12 cellular contexts compared by ENCODE assay signal in the genomic region with DNA sequence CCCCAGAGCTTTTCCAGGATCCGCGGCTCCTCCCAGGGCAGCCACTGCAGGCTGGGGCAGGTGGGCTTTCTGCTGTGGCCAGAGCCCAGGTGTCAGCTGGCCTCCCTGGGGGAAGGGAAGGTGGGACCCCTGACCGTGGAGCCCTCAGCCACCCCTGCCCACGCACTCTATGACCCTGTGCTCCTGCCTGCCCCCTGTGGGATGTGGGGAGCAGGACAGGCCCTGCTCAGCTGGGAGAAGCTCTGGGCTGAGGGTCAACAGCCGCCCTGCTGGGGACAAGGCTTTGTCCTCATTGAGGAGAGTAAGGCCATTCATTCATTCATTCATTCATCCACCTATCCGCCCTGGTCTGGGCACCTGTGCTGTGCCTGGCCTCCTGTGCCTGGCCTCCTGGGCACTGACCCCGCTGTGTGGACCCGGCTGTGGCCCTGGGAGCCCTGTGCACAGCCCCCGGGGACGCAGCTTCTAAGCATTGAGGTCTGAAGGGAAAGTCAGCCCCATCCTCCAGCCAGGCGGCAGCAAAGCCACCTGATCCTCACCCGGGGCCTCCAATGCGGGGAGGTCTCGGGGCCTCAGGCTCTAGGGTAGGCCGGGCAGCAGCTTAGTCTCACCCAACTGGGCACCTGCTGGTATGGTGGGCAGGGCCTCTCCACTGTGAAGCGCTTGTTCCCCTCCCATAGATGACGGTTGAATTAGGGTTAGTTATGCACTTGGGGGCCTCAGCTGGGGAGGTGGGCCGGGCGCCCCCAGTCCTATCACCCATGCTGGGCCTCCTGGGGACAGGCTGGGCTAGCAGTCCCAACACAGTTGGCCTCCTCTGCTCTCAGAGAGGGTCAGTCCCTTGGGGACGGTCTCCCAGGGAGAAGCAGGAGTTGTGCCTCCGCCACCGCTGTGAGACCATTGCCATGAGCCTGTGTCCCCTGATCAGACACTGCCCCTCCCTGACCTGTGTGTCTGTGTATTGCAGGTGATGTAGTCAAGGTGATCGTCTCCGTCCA. TPM values are rescaled to one million over a fixed set of nuclear protein-coding genes. Genes with fewer than 3 reads are reported as not detected.
DNase-seq lines count a peak whose midpoint lies in the region; ATAC-seq and TF ChIP-seq lines count a peak whose summit lies in the region.
"Had no signal": no experiment of that assay in that cellular context is flagged by ENCODE, and none has a peak within 500 bp of the region (broad histone marks: within the 10 kb centered on the region; RNA-seq: fewer than 3 reads in every experiment).

No MANE protein-coding gene starts in this region.

- TF ChIP-seq CTCF in endodermal cell (conservative IDR thresholded peaks at IDR 0.05) (peak; percentile 74), smooth muscle cell (IDR thresholded peaks at IDR 0.05; ENCODE audit: borderline replicate concordance, insufficient read depth, poor library complexity, severe bottlenecking) (peak; percentile 11)

- H3K9ac ChIP-seq in endodermal cell (ENCODE audit: extremely low read depth, low read length, poor library complexity, severe bottlenecking) (no peak overlapping the region), smooth muscle cell (ENCODE audit: low read depth) (no peak overlapping the region)

- H3K27me3 ChIP-seq in endodermal cell (ENCODE audit: control insufficient read depth, insufficient read depth, low read length, poor library complexity, severe bottlenecking) (no peaks in the 10 kb centered on the region), smooth muscle cell (ENCODE audit: low read depth) (no peaks in the 10 kb centered on the region)
- H3K27me3 ChIP-seq: uterus had no signal

- POLR2A ChIA-PET in activated CD4-positive, alpha-beta memory T cell treated with anti-CD3 and anti-CD28 coated beads for 36 hours (lab: Charles Lee), result interaction anchor here (1.1 to 3.9 kb wide), 5 partner anchors 9 to 149 kb away, joined by 3 to 21 read pairs (median 10); partner anchors contain the start of gene PEX10
- POLR2A ChIA-PET in activated CD4-positive, alpha-beta memory T cell treated with anti-CD3 and anti-CD28 coated beads, Interleukin-2, amount 10 ng/mL, durations not matched to agents 7 days and 5 days (lab: Charles Lee), result interaction anchor here (2.0 to 8.3 kb wide), 5 partner anchors 9 to 24 kb away, joined by 5 to 94 read pairs (median 17); partner anchors contain the start of gene PRXL2B

- CTCF ChIA-PET in activated CD4-positive, alpha-beta memory T cell treated with anti-CD3 and anti-CD28 coated beads for 36 hours (lab: Charles Lee), result interaction anchor here (1.0 to 2.2 kb wide), 10 partner anchors 10 to 149 kb away, joined by 3 to 16 read pairs (median 6); partner anchors contain the start of genes PANK4, PEX10 and PRXL2B
- CTCF ChIA-PET in activated CD4-positive, alpha-beta memory T cell treated with anti-CD3 and anti-CD28 coated beads, Interleukin-2, amount 10 ng/mL, durations not matched to agents 7 days and 5 days (lab: Charles Lee), result interaction anchor here (0.9 to 4.5 kb wide), 8 partner anchors 9 to 367 kb away, joined by 3 to 32 read pairs (median 6); partner anchors contain the start of genes FAAP20 and PRXL2B

- ATAC-seq in HG02885 (IDR thresholded peaks at IDR 0.05; ENCODE audit: poor library complexity, unreplicated experiment), result no peak

- no peaks in the 10 kb centered on the region for H3K79me2 ChIP-seq in smooth muscle cell (ENCODE audit: low read depth)

- H3K4me1 Mint-ChIP-seq in activated CD4-positive, alpha-beta memory T cell treated with anti-CD3 and anti-CD28 coated beads for 36 hours (ENCODE audit: low read depth), result peaks cover 22% of the 10 kb centered on the region
- H3K4me1 Mint-ChIP-seq in activated CD4-positive, alpha-beta memory T cell treated with anti-CD3 and anti-CD28 coated beads, Interleukin-2, amount 10 ng/mL, durations not matched to agents 7 days and 5 days, result peaks cover 19% of the 10 kb centered on the region
- H3K4me1 Mint-ChIP-seq in endodermal cell, result peaks cover 3% of the 10 kb centered on the region

- 93% methylated on average over 11 to 22 of the region's 24 CpGs for WGBS in endodermal cell (ENCODE audit: insufficient coverage in 1 of 2, insufficient read length in 1 of 2), 2 experiments
- 91% methylated on average over 23 of the region's 24 CpGs for WGBS in smooth muscle cell (ENCODE audit: low lambda C conversion rate)

- H3K4me3 ChIP-seq in endodermal cell (ENCODE audit: low read length) (no peak overlapping the region), smooth muscle cell (no peak overlapping the region)
- H3K4me3 ChIP-seq: uterus had no signal

- peak; percentile 50 for DNase-seq in activated CD4-positive, alpha-beta memory T cell treated with anti-CD3 and anti-CD28 coated beads for 36 hours
- DNase-seq in activated CD4-positive, alpha-beta memory T cell treated with anti-CD3 and anti-CD28 coated beads, Interleukin-2, amount 10 ng/mL, durations not matched to agents 7 days and 5 days, result no peak
- DNase-seq in NAMALWA (ENCODE audit: low spot score), result peak; percentile 54
- DNase-seq in endodermal cell, result peak; percentile 80
- DNase-seq in smooth muscle cell (lab: John Stamatoyannopoulos, UW; ENCODE audit: unreplicated experiment), result no peak
- DNase-seq in NCI-H187 treated with DMSO at 0.1 percent for 48 hours (lab: John Stamatoyannopoulos, UW), result no peak
- DNase-seq in stimulated activated CD4-positive, alpha-beta T cell treated with anti-CD3 and anti-CD28 coated beads, Interleukin-4, amount 100 ng/mL, for 4 hours, result no peak
- DNase-seq: ACHN, NCI-H2171, uterus had no signal

- H3K27ac ChIP-seq in endodermal cell (ENCODE audit: low read depth, low read length), result no peak overlapping the region
- H3K27ac ChIP-seq in smooth muscle cell (ENCODE audit: low read depth), result no peak overlapping the region
- H3K27ac ChIP-seq: uterus had no signal

- no peak overlapping the region for H2AFZ ChIP-seq in smooth muscle cell (ENCODE audit: low read depth)

- H3K27ac Mint-ChIP-seq in activated CD4-positive, alpha-beta memory T cell treated with anti-CD3 and anti-CD28 coated beads for 36 hours, result no peak overlapping the region
- no peak overlapping the region for H3K27ac Mint-ChIP-seq in activated CD4-positive, alpha-beta memory T cell treated with anti-CD3 and anti-CD28 coated beads, Interleukin-2, amount 10 ng/mL, durations not matched to agents 7 days and 5 days
- no peak overlapping the region for H3K27ac Mint-ChIP-seq in endodermal cell

- H3K4me3 Mint-ChIP-seq in activated CD4-positive, alpha-beta memory T cell treated with anti-CD3 and anti-CD28 coated beads for 36 hours, result no peak overlapping the region
- H3K4me3 Mint-ChIP-seq in activated CD4-positive, alpha-beta memory T cell treated with anti-CD3 and anti-CD28 coated beads, Interleukin-2, amount 10 ng/mL, durations not matched to agents 7 days and 5 days, result no peak overlapping the region
- H3K4me3 Mint-ChIP-seq in endodermal cell, result no peak overlapping the region
- H3K4me3 Mint-ChIP-seq: central memory CD8-positive, alpha-beta T cell had no signal

- H3K36me3 ChIP-seq in endodermal cell (ENCODE audit: control insufficient read depth, insufficient read depth, low read length), result no peaks in the 10 kb centered on the region
- no peaks in the 10 kb centered on the region for H3K36me3 ChIP-seq in smooth muscle cell (ENCODE audit: low read depth)
- H3K36me3 ChIP-seq: uterus had no signal

- no peaks in the 10 kb centered on the region for H3K27me3 Mint-ChIP-seq in activated CD4-positive, alpha-beta memory T cell treated with anti-CD3 and anti-CD28 coated beads for 36 hours
- H3K27me3 Mint-ChIP-seq in activated CD4-positive, alpha-beta memory T cell treated with anti-CD3 and anti-CD28 coated beads, Interleukin-2, amount 10 ng/mL, durations not matched to agents 7 days and 5 days, result no peaks in the 10 kb centered on the region
- H3K27me3 Mint-ChIP-seq in endodermal cell (ENCODE audit: insufficient read depth), result no peaks in the 10 kb centered on the region
- H3K27me3 Mint-ChIP-seq: central memory CD8-positive, alpha-beta T cell had no signal

- H3K4me2 ChIP-seq in smooth muscle cell, result no peak overlapping the region

- H3K9me3 ChIP-seq in endodermal cell (ENCODE audit: control insufficient read depth, low read length), result no peaks in the 10 kb centered on the region
- H3K9me3 ChIP-seq in smooth muscle cell (replicated peaks; ENCODE audit: low read depth), result no peaks in the 10 kb centered on the region
- H3K9me3 ChIP-seq: uterus had no signal

- H3K36me3 Mint-ChIP-seq in activated CD4-positive, alpha-beta memory T cell treated with anti-CD3 and anti-CD28 coated beads for 36 hours, result peaks cover 16% of the 10 kb centered on the region
- peaks cover 25% of the 10 kb centered on the region for H3K36me3 Mint-ChIP-seq in activated CD4-positive, alpha-beta memory T cell treated with anti-CD3 and anti-CD28 coated beads, Interleukin-2, amount 10 ng/mL, durations not matched to agents 7 days and 5 days (ENCODE audit: low read depth)
- H3K36me3 Mint-ChIP-seq in endodermal cell (ENCODE audit: low read depth), result no peaks in the 10 kb centered on the region

- H3F3A ChIP-seq in smooth muscle cell (ENCODE audit: low read depth), result no peaks in the 10 kb centered on the region

- no peaks in the 10 kb centered on the region for H4K20me1 ChIP-seq in smooth muscle cell (ENCODE audit: low read depth)

- H3K4me1 ChIP-seq in endodermal cell (ENCODE audit: control insufficient read depth, insufficient read depth, low read length), result peaks cover 4% of the 10 kb centered on the region
- no peaks in the 10 kb centered on the region for H3K4me1 ChIP-seq in smooth muscle cell (ENCODE audit: low read depth)
- H3K4me1 ChIP-seq: uterus had no signal

- H3K9me3 Mint-ChIP-seq in activated CD4-positive, alpha-beta memory T cell treated with anti-CD3 and anti-CD28 coated beads for 36 hours, result no peaks in the 10 kb centered on the region
- no peaks in the 10 kb centered on the region for H3K9me3 Mint-ChIP-seq in activated CD4-positive, alpha-beta memory T cell treated with anti-CD3 and anti-CD28 coated beads, Interleukin-2, amount 10 ng/mL, durations not matched to agents 7 days and 5 days
- no peaks in the 10 kb centered on the region for H3K9me3 Mint-ChIP-seq in endodermal cell
- H3K9me3 Mint-ChIP-seq: central memory CD8-positive, alpha-beta T cell had no signal

- intact Hi-C loops in activated CD4-positive, alpha-beta memory T cell treated with anti-CD3 and anti-CD28 coated beads for 36 hours (cut with micrococcal nuclease), result no loop called here

RNA-seq across cellular contexts. Expression of gene TNFRSF14, which starts 6.0 kb away (rescaled TPM):
- total RNA-seq in activated CD4-positive, alpha-beta memory T cell treated with anti-CD3 and anti-CD28 coated beads for 36 hours, result 100 to 1,000 TPM; 145 to 152 TPM
- 100 to 1,000 TPM; 171 to 173 TPM for total RNA-seq in activated CD4-positive, alpha-beta memory T cell treated with anti-CD3 and anti-CD28 coated beads, Interleukin-2, amount 10 ng/mL, durations not matched to agents 7 days and 5 days
- total RNA-seq in endodermal cell (under 1 TPM; 0.29 to 0.46 TPM), smooth muscle cell (0.40 TPM in 1 of 2 replicates, not detected in the other)
- polyA plus RNA-seq in endodermal cell (2013, experiment 1 of 2), result 1.1 TPM
- 0.95 TPM for polyA plus RNA-seq in endodermal cell (2013, experiment 2 of 2)
- not detected in 2 replicates for polyA plus RNA-seq in smooth muscle cell

RNA-seq across cellular contexts. Expression of gene PRXL2B, which starts 24.4 kb away (rescaled TPM):
- total RNA-seq in activated CD4-positive, alpha-beta memory T cell treated with anti-CD3 and anti-CD28 coated beads for 36 hours, result 10 to 100 TPM; 28.2 to 34.6 TPM
- 10 to 100 TPM; 17.0 to 22.2 TPM for total RNA-seq in activated CD4-positive, alpha-beta memory T cell treated with anti-CD3 and anti-CD28 coated beads, Interleukin-2, amount 10 ng/mL, durations not matched to agents 7 days and 5 days
- total RNA-seq in endodermal cell, result 10 to 100 TPM; 33.4 to 34.4 TPM
- polyA plus RNA-seq in endodermal cell (2013, experiment 1 of 2), result 33.4 TPM
- 29.0 TPM for polyA plus RNA-seq in endodermal cell (2013, experiment 2 of 2)
- total RNA-seq in smooth muscle cell, result 16.1 and 27.4 TPM in 2 replicates
- 18.4 and 26.6 TPM in 2 replicates for polyA plus RNA-seq in smooth muscle cell

RNA-seq across cellular contexts. Expression of gene HES5, which starts 32.1 kb away (rescaled TPM):
- under 1 TPM in 1 of 2 experiments, not detected in 1; 0.17 TPM for total RNA-seq in activated CD4-positive, alpha-beta memory T cell treated with anti-CD3 and anti-CD28 coated beads for 36 hours
- not detected for total RNA-seq in activated CD4-positive, alpha-beta memory T cell treated with anti-CD3 and anti-CD28 coated beads, Interleukin-2, amount 10 ng/mL, durations not matched to agents 7 days and 5 days
- total RNA-seq in endodermal cell, result not detected
- 59.2 TPM for polyA plus RNA-seq in endodermal cell (2013, experiment 1 of 2)
- polyA plus RNA-seq in endodermal cell (2013, experiment 2 of 2), result 46.1 TPM
- 1.6 TPM in 1 of 2 replicates, not detected in the other for total RNA-seq in smooth muscle cell
- 1.3 and 1.7 TPM in 2 replicates for polyA plus RNA-seq in smooth muscle cell

RNA-seq across cellular contexts. Expression of gene PANK4, which starts 35.8 kb away (rescaled TPM):
- 10 to 100 TPM; 42.6 to 45.1 TPM for total RNA-seq in activated CD4-positive, alpha-beta memory T cell treated with anti-CD3 and anti-CD28 coated beads for 36 hours
- 10 to 100 TPM; 71.7 to 72.6 TPM for total RNA-seq in activated CD4-positive, alpha-beta memory T cell treated with anti-CD3 and anti-CD28 coated beads, Interleukin-2, amount 10 ng/mL, durations not matched to agents 7 days and 5 days
- 10 to 100 TPM; 45.6 to 49.5 TPM for total RNA-seq in endodermal cell
- 34.9 TPM for polyA plus RNA-seq in endodermal cell (2013, experiment 1 of 2)
- 35.6 TPM for polyA plus RNA-seq in endodermal cell (2013, experiment 2 of 2)
- 27.2 and 28.7 TPM in 2 replicates for total RNA-seq in smooth muscle cell
- 28.4 and 28.5 TPM in 2 replicates for polyA plus RNA-seq in smooth muscle cell

Comparison
In these comparisons a context has a peak if more than half of its experiments do, and no peak if none do; other contexts are left out.
1. DNase-seq: peak in activated CD4-positive, alpha-beta memory T cell treated with anti-CD3 and anti-CD28 coated beads for 36 hours (single experiment), NAMALWA (single experiment) and endodermal cell (single experiment); none in activated CD4-positive, alpha-beta memory T cell treated with anti-CD3 and anti-CD28 coated beads, Interleukin-2, amount 10 ng/mL, durations not matched to agents 7 days and 5 days (single experiment), smooth muscle cell (single experiment), NCI-H187 treated with DMSO at 0.1 percent for 48 hours (single experiment) and stimulated activated CD4-positive, alpha-beta T cell treated with anti-CD3 and anti-CD28 coated beads, Interleukin-4, amount 100 ng/mL, for 4 hours (0 of 2).
2. RNA of gene TNFRSF14, which starts 6.0 kb away (total RNA-seq): 171 to 173 TPM in activated CD4-positive, alpha-beta memory T cell treated with anti-CD3 and anti-CD28 coated beads, Interleukin-2, amount 10 ng/mL, durations not matched to agents 7 days and 5 days and 145 to 152 TPM in activated CD4-positive, alpha-beta memory T cell treated with anti-CD3 and anti-CD28 coated beads for 36 hours; 0.29 to 0.46 TPM in endodermal cell and 0.40 TPM in smooth muscle cell; every median in the first group is over 10 times any median in the second.